Comparison of ENCODE assay signal across 1 cellular context in genomic region chr1:184945678-184946412, GRCh38.
TF ChIP-seq lines count a peak whose summit lies in the region.

No MANE protein-coding gene starts in this region.

TF ChIP-seq in GM12878, 131 proteins besides CTCF, POLR2A, EP300 and RAD21 (continued from another document and continues in another):
- TF ChIP-seq, protein P1, sequence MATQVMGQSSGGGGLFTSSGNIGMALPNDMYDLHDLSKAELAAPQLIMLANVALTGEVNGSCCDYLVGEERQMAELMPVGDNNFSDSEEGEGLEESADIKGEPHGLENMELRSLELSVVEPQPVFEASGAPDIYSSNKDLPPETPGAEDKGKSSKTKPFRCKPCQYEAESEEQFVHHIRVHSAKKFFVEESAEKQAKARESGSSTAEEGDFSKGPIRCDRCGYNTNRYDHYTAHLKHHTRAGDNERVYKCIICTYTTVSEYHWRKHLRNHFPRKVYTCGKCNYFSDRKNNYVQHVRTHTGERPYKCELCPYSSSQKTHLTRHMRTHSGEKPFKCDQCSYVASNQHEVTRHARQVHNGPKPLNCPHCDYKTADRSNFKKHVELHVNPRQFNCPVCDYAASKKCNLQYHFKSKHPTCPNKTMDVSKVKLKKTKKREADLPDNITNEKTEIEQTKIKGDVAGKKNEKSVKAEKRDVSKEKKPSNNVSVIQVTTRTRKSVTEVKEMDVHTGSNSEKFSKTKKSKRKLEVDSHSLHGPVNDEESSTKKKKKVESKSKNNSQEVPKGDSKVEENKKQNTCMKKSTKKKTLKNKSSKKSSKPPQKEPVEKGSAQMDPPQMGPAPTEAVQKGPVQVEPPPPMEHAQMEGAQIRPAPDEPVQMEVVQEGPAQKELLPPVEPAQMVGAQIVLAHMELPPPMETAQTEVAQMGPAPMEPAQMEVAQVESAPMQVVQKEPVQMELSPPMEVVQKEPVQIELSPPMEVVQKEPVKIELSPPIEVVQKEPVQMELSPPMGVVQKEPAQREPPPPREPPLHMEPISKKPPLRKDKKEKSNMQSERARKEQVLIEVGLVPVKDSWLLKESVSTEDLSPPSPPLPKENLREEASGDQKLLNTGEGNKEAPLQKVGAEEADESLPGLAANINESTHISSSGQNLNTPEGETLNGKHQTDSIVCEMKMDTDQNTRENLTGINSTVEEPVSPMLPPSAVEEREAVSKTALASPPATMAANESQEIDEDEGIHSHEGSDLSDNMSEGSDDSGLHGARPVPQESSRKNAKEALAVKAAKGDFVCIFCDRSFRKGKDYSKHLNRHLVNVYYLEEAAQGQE (IDR thresholded peaks at IDR 0.05; ENCODE audit: low read depth, low read length) = no peak
- TF ChIP-seq USF1 (IDR thresholded peaks at IDR 0.05; ENCODE audit: borderline replicate concordance, extremely low read length, insufficient read depth, low read depth, low read length) = no peak
- 0 out of 2 replicates have a peak, but pooled peaks have one; percentile 18 for TF ChIP-seq RELB (IDR thresholded peaks at IDR 0.05; ENCODE audit: low read depth)
- TF ChIP-seq ZSCAN29 (IDR thresholded peaks at IDR 0.05) = no peak
- no peak for TF ChIP-seq ZNF274 (IDR thresholded peaks at IDR 0.05; ENCODE audit: insufficient read depth, insufficient read length)
- no peak for TF ChIP-seq BRCA1 (IDR thresholded peaks at IDR 0.05; ENCODE audit: low read depth, low read length)
- no peak for TF ChIP-seq SREBF1 (IDR thresholded peaks at IDR 0.05; ENCODE audit: low read length)
- no peak for TF ChIP-seq SIN3A (IDR thresholded peaks at IDR 0.05; ENCODE audit: low read depth, low read length)
- TF ChIP-seq MYC (IDR thresholded peaks at IDR 0.05; ENCODE audit: insufficient read depth, insufficient read length, insufficient replicate concordance, low read length, severe bottlenecking) = no peak
- no peak for TF ChIP-seq ZNF622 (IDR thresholded peaks at IDR 0.05)
- TF ChIP-seq SMAD1 (IDR thresholded peaks at IDR 0.05; ENCODE audit: low read depth, partially characterized antibody) = no peak
- TF ChIP-seq HDAC6 (IDR thresholded peaks at IDR 0.05; ENCODE audit: unreplicated experiment) = no peak
- peak; percentile 73; the same call in 1 of the 2 replicates for TF ChIP-seq JUND (IDR thresholded peaks at IDR 0.05; ENCODE audit: low read depth, low read length)
- no peak for TF ChIP-seq CHD1 (IDR thresholded peaks at IDR 0.05; ENCODE audit: low read depth, low read length)
- peak; percentile 99 for TF ChIP-seq NFIC (IDR thresholded peaks at IDR 0.05; ENCODE audit: low read depth, low read length)
- no peak for TF ChIP-seq MXI1 (IDR thresholded peaks at IDR 0.05; ENCODE audit: low read depth, low read length)
- TF ChIP-seq ZZZ3 (IDR thresholded peaks at IDR 0.05; ENCODE audit: control insufficient read depth, insufficient read length, low read depth) = no peak
- no peak for TF ChIP-seq ZNF217 (IDR thresholded peaks at IDR 0.05)
- TF ChIP-seq HDGF (IDR thresholded peaks at IDR 0.05) = 0 out of 2 replicates have a peak, but pooled peaks have one; percentile 16
- no peak for TF ChIP-seq NR2F1 (conservative IDR thresholded peaks at IDR 0.05)
- no peak for TF ChIP-seq NR2C2 (IDR thresholded peaks at IDR 0.05; ENCODE audit: borderline replicate concordance, control insufficient read depth, insufficient read length, low read depth)
- no peak for TF ChIP-seq GATAD2B (conservative IDR thresholded peaks at IDR 0.05; ENCODE audit: low read depth)
- no peak for TF ChIP-seq RELA (IDR thresholded peaks at IDR 0.05; ENCODE audit: borderline replicate concordance, partially characterized antibody)
- TF ChIP-seq IRF3 (IDR thresholded peaks at IDR 0.05) = no peak
- TF ChIP-seq ATF7 (IDR thresholded peaks at IDR 0.05; ENCODE audit: low read depth) = peak; percentile 94
- no peak for TF ChIP-seq KAT2A (conservative IDR thresholded peaks at IDR 0.05; ENCODE audit: control insufficient read depth, low read depth, low read length)
- TF ChIP-seq RBBP5 (conservative IDR thresholded peaks at IDR 0.05) = no peak
- TF ChIP-seq PRDM15 (CRISPR knock-in tag; IDR thresholded peaks at IDR 0.05) = no peak
- no peak for TF ChIP-seq NKRF (conservative IDR thresholded peaks at IDR 0.05)
- TF ChIP-seq SP1 (IDR thresholded peaks at IDR 0.05; ENCODE audit: low read depth, low read length) = no peak
- no peak for TF ChIP-seq TCF7 (IDR thresholded peaks at IDR 0.05; ENCODE audit: borderline replicate concordance)
- no peak for TF ChIP-seq E2F4 (IDR thresholded peaks at IDR 0.05; ENCODE audit: low read depth, low read length)
- TF ChIP-seq PAX8 (IDR thresholded peaks at IDR 0.05) = no peak
- TF ChIP-seq BCL11A (IDR thresholded peaks at IDR 0.05; ENCODE audit: low read depth, low read length) = peak; percentile 78; the same call in 1 of the 2 replicates
- TF ChIP-seq BCL3 (IDR thresholded peaks at IDR 0.05; ENCODE audit: borderline replicate concordance, insufficient read depth, low read depth, low read length, poor library complexity, severe bottlenecking) = no peak
- no peak for TF ChIP-seq SREBF2 (IDR thresholded peaks at IDR 0.05; ENCODE audit: low read length)
- no peak for TF ChIP-seq STAT1 (conservative IDR thresholded peaks at IDR 0.05)
- no peak for TF ChIP-seq EGR1 (IDR thresholded peaks at IDR 0.05; ENCODE audit: borderline replicate concordance in 1 of 2, low read depth in 2 of 2, low read length in 2 of 2)
- TF ChIP-seq KDM1A (IDR thresholded peaks at IDR 0.05; ENCODE audit: borderline replicate concordance) = no peak
- no peak for TF ChIP-seq NFXL1 (IDR thresholded peaks at IDR 0.05; ENCODE audit: borderline replicate concordance)
- TF ChIP-seq, protein P2, sequence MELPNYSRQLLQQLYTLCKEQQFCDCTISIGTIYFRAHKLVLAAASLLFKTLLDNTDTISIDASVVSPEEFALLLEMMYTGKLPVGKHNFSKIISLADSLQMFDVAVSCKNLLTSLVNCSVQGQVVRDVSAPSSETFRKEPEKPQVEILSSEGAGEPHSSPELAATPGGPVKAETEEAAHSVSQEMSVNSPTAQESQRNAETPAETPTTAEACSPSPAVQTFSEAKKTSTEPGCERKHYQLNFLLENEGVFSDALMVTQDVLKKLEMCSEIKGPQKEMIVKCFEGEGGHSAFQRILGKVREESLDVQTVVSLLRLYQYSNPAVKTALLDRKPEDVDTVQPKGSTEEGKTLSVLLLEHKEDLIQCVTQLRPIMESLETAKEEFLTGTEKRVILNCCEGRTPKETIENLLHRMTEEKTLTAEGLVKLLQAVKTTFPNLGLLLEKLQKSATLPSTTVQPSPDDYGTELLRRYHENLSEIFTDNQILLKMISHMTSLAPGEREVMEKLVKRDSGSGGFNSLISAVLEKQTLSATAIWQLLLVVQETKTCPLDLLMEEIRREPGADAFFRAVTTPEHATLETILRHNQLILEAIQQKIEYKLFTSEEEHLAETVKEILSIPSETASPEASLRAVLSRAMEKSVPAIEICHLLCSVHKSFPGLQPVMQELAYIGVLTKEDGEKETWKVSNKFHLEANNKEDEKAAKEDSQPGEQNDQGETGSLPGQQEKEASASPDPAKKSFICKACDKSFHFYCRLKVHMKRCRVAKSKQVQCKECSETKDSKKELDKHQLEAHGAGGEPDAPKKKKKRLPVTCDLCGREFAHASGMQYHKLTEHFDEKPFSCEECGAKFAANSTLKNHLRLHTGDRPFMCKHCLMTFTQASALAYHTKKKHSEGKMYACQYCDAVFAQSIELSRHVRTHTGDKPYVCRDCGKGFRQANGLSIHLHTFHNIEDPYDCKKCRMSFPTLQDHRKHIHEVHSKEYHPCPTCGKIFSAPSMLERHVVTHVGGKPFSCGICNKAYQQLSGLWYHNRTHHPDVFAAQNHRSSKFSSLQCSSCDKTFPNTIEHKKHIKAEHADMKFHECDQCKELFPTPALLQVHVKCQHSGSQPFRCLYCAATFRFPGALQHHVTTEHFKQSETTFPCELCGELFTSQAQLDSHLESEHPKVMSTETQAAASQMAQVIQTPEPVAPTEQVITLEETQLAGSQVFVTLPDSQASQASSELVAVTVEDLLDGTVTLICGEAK (IDR thresholded peaks at IDR 0.05; ENCODE audit: borderline replicate concordance) = no peak
- TF ChIP-seq ETV6 (conservative IDR thresholded peaks at IDR 0.05 in 1 of 2, IDR thresholded peaks at IDR 0.05 in 1 of 2; ENCODE audit: borderline replicate concordance in 1 of 2, low read depth in 1 of 2) = peak in 1 of 2 experiments; percentile 78; a peak in 1 of 4 replicates
